Comparison of ENCODE assay signal across 26 cellular contexts in genomic region chr18:24502621-24503020, GRCh38. TPM values are rescaled to one million over a fixed set of nuclear protein-coding genes. Genes with fewer than 3 reads are reported as not detected.
DNase-seq lines count a peak whose midpoint lies in the region; ATAC-seq and TF ChIP-seq lines count a peak whose summit lies in the region.
"Had no signal": no experiment of that assay in that cellular context is flagged by ENCODE, and none has a peak within 500 bp of the region (broad histone marks: within the 10 kb centered on the region; RNA-seq: fewer than 3 reads in every experiment).

No MANE protein-coding gene starts in this region.

- no peaks in the 10 kb centered on the region for H3K36me3 ChIP-seq in lower lobe of right lung
- H3K36me3 ChIP-seq in thyroid gland, result no peaks in the 10 kb centered on the region
- H3K36me3 ChIP-seq: breast epithelium, esophagus squamous epithelium, right lobe of liver had no signal

- peak; percentile 35 to 63 for ATAC-seq in lower lobe of right lung
- no peak for ATAC-seq in HG03039 (IDR thresholded peaks at IDR 0.05; ENCODE audit: unreplicated experiment)
- ATAC-seq: effector memory CD8-positive, alpha-beta T cell; mucosa of descending colon; right lobe of liver had no signal

- WGBS in thyroid gland, 2 donors, result 59 to 76% methylated on average over 2 of the region's 2 CpGs

- no peaks in the 10 kb centered on the region for H3K4me1 ChIP-seq in lower lobe of right lung
- no peaks in the 10 kb centered on the region for H3K4me1 ChIP-seq in thyroid gland
- H3K4me1 ChIP-seq: breast epithelium, right lobe of liver, testis had no signal

- intact Hi-C loops in lower lobe of right lung (cut with DNase I), result no loop called here
- intact Hi-C loops in thyroid gland (cut with DNase I), result no loop called here

- peak; percentile 87 for DNase-seq in DMS53 (lab: John Stamatoyannopoulos, UW)
- DNase-seq in NCI-H1417 (lab: John Stamatoyannopoulos, UW), result peak in 2 of 3 experiments; percentile 37 to 79
- DNase-seq in NCI-H748 (lab: John Stamatoyannopoulos, UW; ENCODE audit: unreplicated experiment), result peak; percentile 93
- DNase-seq in lower lobe of right lung, result no peak
- DNase-seq in thyroid gland, result no peak
- no peak for DNase-seq in stimulated activated CD4-positive, alpha-beta T cell treated with anti-CD3 and anti-CD28 coated beads, Interleukin-2, amount 100 ng/mL, for 24 hours
- DNase-seq: activated CD4-positive, alpha-beta T cell treated with anti-CD3 and anti-CD28 coated beads, Interleukin-2, amount 10 ng/mL, durations not matched to agents 7 days and 5 days; activated naive CD4-positive, alpha-beta T cell treated with anti-CD3 and anti-CD28 coated beads, Interleukin-2, amount 10 ng/mL, durations not matched to agents 7 days and 5 days; activated T-cell treated with anti-CD3 and anti-CD28 coated beads, Interleukin-2, amount 50 U/mL, for 48 hours; amniotic stem cell; DMS 273 treated with DMSO at 0.1 percent for 48 hours; effector memory CD8-positive, alpha-beta T cell; esophagus squamous epithelium; mucosa of descending colon; NCI-H1048; OCI-M1; right lobe of liver; Right ventricle myocardium superior; stimulated activated CD4-positive, alpha-beta T cell treated with anti-CD3 and anti-CD28 coated beads, Interleukin-12 subunit alpha, Interleukin-12 subunit beta, amount 100 ng/mL, for 4 hours; stimulated activated naive CD4-positive, alpha-beta T cell treated with Interleukin-2 at 50 U/mL for 16 hours; testis had no signal

- no peak for TF ChIP-seq POLR2A in thyroid gland (IDR thresholded peaks at IDR 0.05)

- no peaks in the 10 kb centered on the region for H3K27me3 ChIP-seq in lower lobe of right lung (ENCODE audit: low read depth)
- H3K27me3 ChIP-seq in thyroid gland, result no peaks in the 10 kb centered on the region
- H3K27me3 ChIP-seq: breast epithelium, esophagus squamous epithelium, right lobe of liver, testis had no signal

- H3K27ac ChIP-seq in lower lobe of right lung (no peak overlapping the region), thyroid gland (no peak overlapping the region)
- H3K27ac ChIP-seq: breast epithelium, coronary artery, esophagus squamous epithelium, right lobe of liver, testis had no signal

- TF ChIP-seq CTCF in lower lobe of right lung (IDR thresholded peaks at IDR 0.05), result no peak
- TF ChIP-seq CTCF in thyroid gland (IDR thresholded peaks at IDR 0.05), result no peak

- no peaks in the 10 kb centered on the region for H3K9me3 ChIP-seq in lower lobe of right lung
- H3K9me3 ChIP-seq in thyroid gland, result no peaks in the 10 kb centered on the region
- H3K9me3 ChIP-seq: breast epithelium, esophagus squamous epithelium, mucosa of descending colon, right lobe of liver, testis had no signal

- H3K4me3 ChIP-seq in lower lobe of right lung (no peak overlapping the region), thyroid gland (replicated peaks in 1 of 3) (no peak overlapping the region)
- H3K4me3 ChIP-seq: breast epithelium, coronary artery, esophagus squamous epithelium, mucosa of descending colon, right lobe of liver, testis had no signal

RNA-seq across cellular contexts. Expression of gene HRH4, which starts 42.2 kb away (rescaled TPM):
- total RNA-seq in lower lobe of right lung (2.0 TPM), thyroid gland (not detected)
- total RNA-seq: frontal cortex, LHCN-M2, Right ventricle myocardium superior had no signal

Comparison
In these comparisons a context has a peak if more than half of its experiments do, and no peak if none do; other contexts are left out.
1. DNase-seq: peak in DMS53 (single experiment), NCI-H1417 (2 of 3) and NCI-H748 (single experiment); none in lower lobe of right lung (single experiment), thyroid gland (0 of 2) and stimulated activated CD4-positive, alpha-beta T cell treated with anti-CD3 and anti-CD28 coated beads, Interleukin-2, amount 100 ng/mL, for 24 hours (0 of 2).